In genomic region chr5:55577353-55578060, GRCh38 we compare ENCODE assay signal across 12 cellular contexts. TPM values are rescaled to one million over a fixed set of nuclear protein-coding genes. Genes with fewer than 3 reads are reported as not detected.
DNase-seq lines count a peak whose midpoint lies in the region; ATAC-seq and TF ChIP-seq lines count a peak whose summit lies in the region.
"Had no signal": no experiment of that assay in that cellular context is flagged by ENCODE, and none has a peak within 500 bp of the region (broad histone marks: within the 10 kb centered on the region; RNA-seq: fewer than 3 reads in every experiment).

No MANE protein-coding gene starts in this region.

- no peak for ATAC-seq in GM19463 (IDR thresholded peaks at IDR 0.05; ENCODE audit: unreplicated experiment)
- no peak for ATAC-seq in HG03354 (IDR thresholded peaks at IDR 0.05; ENCODE audit: poor library complexity, severe bottlenecking, unreplicated experiment)
- ATAC-seq: activated naive CD8-positive, alpha-beta T cell treated with anti-CD3 and anti-CD28 coated beads, Interleukin-2, amount 50 U/mL, for 24 hours; HCT116 had no signal

- intact Hi-C loops in activated T-helper 1 cell treated with anti-CD3 and anti-CD28 coated beads, Interleukin-12 subunit alpha, Interleukin-12 subunit beta, Interleukin-2, Interleukin-4 antibody, amounts not matched to agents 30 ng/mL and 10 ng/mL and 1 ng/mL, durations not matched to agents 14 hours and 24 hours and 36 hours (cut with micrococcal nuclease): loop anchor here (2.0 kb wide), 2 partner anchors 13 to 31 kb away; no protein-coding TSS in a partner anchor

- H3K9me3 ChIP-seq in osteoblast (ENCODE audit: low read depth, low read length): no peaks in the 10 kb centered on the region
- H3K9me3 ChIP-seq: BLaER1 treated with 17β-estradiol and CSF1 and Interleukin-3, amounts not matched to agents 10 nM and 100 nM had no signal

- no peaks in the 10 kb centered on the region for H3K36me3 Mint-ChIP-seq in activated T-helper 1 cell treated with anti-CD3 and anti-CD28 coated beads, Interleukin-12 subunit alpha, Interleukin-12 subunit beta, Interleukin-2, Interleukin-4 antibody, amounts not matched to agents 30 ng/mL and 10 ng/mL and 1 ng/mL, durations not matched to agents 14 hours and 24 hours and 36 hours (ENCODE audit: low read depth)

- H3K4me3 Mint-ChIP-seq in activated T-helper 1 cell treated with anti-CD3 and anti-CD28 coated beads, Interleukin-12 subunit alpha, Interleukin-12 subunit beta, Interleukin-2, Interleukin-4 antibody, amounts not matched to agents 30 ng/mL and 10 ng/mL and 1 ng/mL, durations not matched to agents 14 hours and 24 hours and 36 hours: no peak overlapping the region
- H3K4me3 Mint-ChIP-seq: activated naive CD8-positive, alpha-beta T cell treated with anti-CD3 and anti-CD28 coated beads, Interleukin-2, amount 50 U/mL, for 24 hours had no signal

- H3K27me3 ChIP-seq in osteoblast (ENCODE audit: insufficient read depth, low read length): no peaks in the 10 kb centered on the region
- H3K27me3 ChIP-seq: BLaER1 treated with 17β-estradiol and CSF1 and Interleukin-3, amounts not matched to agents 10 nM and 100 nM had no signal

- H3K27ac ChIP-seq in osteoblast (ENCODE audit: low read depth, low read length): no peak overlapping the region
- H3K27ac ChIP-seq: BLaER1 treated with 17β-estradiol and CSF1 and Interleukin-3, amounts not matched to agents 10 nM and 100 nM had no signal

- H3K79me2 ChIP-seq in osteoblast (ENCODE audit: insufficient read depth, low read length): no peaks in the 10 kb centered on the region

- peak overlapping the region; percentile 21 for H3K27ac Mint-ChIP-seq in activated T-helper 1 cell treated with anti-CD3 and anti-CD28 coated beads, Interleukin-12 subunit alpha, Interleukin-12 subunit beta, Interleukin-2, Interleukin-4 antibody, amounts not matched to agents 30 ng/mL and 10 ng/mL and 1 ng/mL, durations not matched to agents 14 hours and 24 hours and 36 hours
- H3K27ac Mint-ChIP-seq: activated naive CD8-positive, alpha-beta T cell treated with anti-CD3 and anti-CD28 coated beads, Interleukin-2, amount 50 U/mL, for 24 hours had no signal

- H3K4me2 ChIP-seq in osteoblast (ENCODE audit: insufficient read depth, low read length): peak overlapping the region; percentile 11
- H3K4me2 ChIP-seq: BLaER1 treated with 17β-estradiol and CSF1 and Interleukin-3, amounts not matched to agents 10 nM and 100 nM had no signal

- H3K9me3 Mint-ChIP-seq in activated T-helper 1 cell treated with anti-CD3 and anti-CD28 coated beads, Interleukin-12 subunit alpha, Interleukin-12 subunit beta, Interleukin-2, Interleukin-4 antibody, amounts not matched to agents 30 ng/mL and 10 ng/mL and 1 ng/mL, durations not matched to agents 14 hours and 24 hours and 36 hours: no peaks in the 10 kb centered on the region
- H3K9me3 Mint-ChIP-seq: activated naive CD8-positive, alpha-beta T cell treated with anti-CD3 and anti-CD28 coated beads, Interleukin-2, amount 50 U/mL, for 24 hours had no signal

- DNase-seq in AG20443 (ENCODE audit: low spot score) (peak; percentile 36), foreskin melanocyte (peak; percentile 60), osteoblast (ENCODE audit: insufficient read length, low spot score, missing footprints) (no peak), NCI-H1436 (lab: John Stamatoyannopoulos, UW) (no peak), glomerular visceral epithelial cell (ENCODE audit: extremely low spot score) (no peak)
- no peak for DNase-seq in activated T-helper 1 cell treated with anti-CD3 and anti-CD28 coated beads, Interleukin-12 subunit alpha, Interleukin-12 subunit beta, Interleukin-2, Interleukin-4 antibody, amounts not matched to agents 30 ng/mL and 10 ng/mL and 1 ng/mL, durations not matched to agents 14 hours and 24 hours and 36 hours (ENCODE audit: low spot score)
- DNase-seq: activated naive CD8-positive, alpha-beta T cell treated with anti-CD3 and anti-CD28 coated beads, Interleukin-2, amount 50 U/mL, for 24 hours; NCI-H774 had no signal

- TF ChIP-seq CTCF in osteoblast (IDR thresholded peaks at IDR 0.05; ENCODE audit: extremely low read depth, low read depth, low read length): no peak

- peaks cover 13% of the 10 kb centered on the region for H3K4me1 ChIP-seq in osteoblast (ENCODE audit: insufficient read depth, low read length)

- no peak overlapping the region for H3K4me3 ChIP-seq in osteoblast (ENCODE audit: insufficient read depth, low read length)
- H3K4me3 ChIP-seq: BLaER1 treated with 17β-estradiol and CSF1 and Interleukin-3, amounts not matched to agents 10 nM and 100 nM had no signal

- no peaks in the 10 kb centered on the region for H3K36me3 ChIP-seq in osteoblast (ENCODE audit: insufficient read depth, low read length)
- H3K36me3 ChIP-seq: BLaER1 treated with 17β-estradiol and CSF1 and Interleukin-3, amounts not matched to agents 10 nM and 100 nM had no signal

- peaks cover 33% of the 10 kb centered on the region for H3K4me1 Mint-ChIP-seq in activated T-helper 1 cell treated with anti-CD3 and anti-CD28 coated beads, Interleukin-12 subunit alpha, Interleukin-12 subunit beta, Interleukin-2, Interleukin-4 antibody, amounts not matched to agents 30 ng/mL and 10 ng/mL and 1 ng/mL, durations not matched to agents 14 hours and 24 hours and 36 hours (ENCODE audit: low read depth)

- no peaks in the 10 kb centered on the region for H4K20me1 ChIP-seq in osteoblast (ENCODE audit: insufficient read depth, low read length)
- H4K20me1 ChIP-seq: BLaER1 treated with 17β-estradiol and CSF1 and Interleukin-3, amounts not matched to agents 10 nM and 100 nM had no signal

- no peaks in the 10 kb centered on the region for H3K27me3 Mint-ChIP-seq in activated T-helper 1 cell treated with anti-CD3 and anti-CD28 coated beads, Interleukin-12 subunit alpha, Interleukin-12 subunit beta, Interleukin-2, Interleukin-4 antibody, amounts not matched to agents 30 ng/mL and 10 ng/mL and 1 ng/mL, durations not matched to agents 14 hours and 24 hours and 36 hours (ENCODE audit: insufficient read depth)
- H3K27me3 Mint-ChIP-seq: activated naive CD8-positive, alpha-beta T cell treated with anti-CD3 and anti-CD28 coated beads, Interleukin-2, amount 50 U/mL, for 24 hours had no signal

- peak overlapping the region; percentile 20 for H2AFZ ChIP-seq in osteoblast (ENCODE audit: low read length)

RNA-seq across cellular contexts. Expression of gene PLPP1, which starts 42.7 kb away (rescaled TPM):
- total RNA-seq in activated T-helper 1 cell treated with anti-CD3 and anti-CD28 coated beads, Interleukin-12 subunit alpha, Interleukin-12 subunit beta, Interleukin-2, Interleukin-4 antibody, amounts not matched to agents 30 ng/mL and 10 ng/mL and 1 ng/mL, durations not matched to agents 14 hours and 24 hours and 36 hours: 25.8 and 27.5 TPM in 2 replicates
- 53.0 and 69.8 TPM in 2 replicates for total RNA-seq in osteoblast

Comparison
In these comparisons a context has a peak if more than half of its experiments do, and no peak if none do; other contexts are left out.
1. DNase-seq: peak in AG20443 (single experiment) and foreskin melanocyte (single experiment); none in activated T-helper 1 cell treated with anti-CD3 and anti-CD28 coated beads, Interleukin-12 subunit alpha, Interleukin-12 subunit beta, Interleukin-2, Interleukin-4 antibody, amounts not matched to agents 30 ng/mL and 10 ng/mL and 1 ng/mL, durations not matched to agents 14 hours and 24 hours and 36 hours (single experiment), osteoblast (single experiment), NCI-H1436 (single experiment) and glomerular visceral epithelial cell (single experiment).